ENCODE assay signal across 1 cellular context in the genomic region with DNA sequence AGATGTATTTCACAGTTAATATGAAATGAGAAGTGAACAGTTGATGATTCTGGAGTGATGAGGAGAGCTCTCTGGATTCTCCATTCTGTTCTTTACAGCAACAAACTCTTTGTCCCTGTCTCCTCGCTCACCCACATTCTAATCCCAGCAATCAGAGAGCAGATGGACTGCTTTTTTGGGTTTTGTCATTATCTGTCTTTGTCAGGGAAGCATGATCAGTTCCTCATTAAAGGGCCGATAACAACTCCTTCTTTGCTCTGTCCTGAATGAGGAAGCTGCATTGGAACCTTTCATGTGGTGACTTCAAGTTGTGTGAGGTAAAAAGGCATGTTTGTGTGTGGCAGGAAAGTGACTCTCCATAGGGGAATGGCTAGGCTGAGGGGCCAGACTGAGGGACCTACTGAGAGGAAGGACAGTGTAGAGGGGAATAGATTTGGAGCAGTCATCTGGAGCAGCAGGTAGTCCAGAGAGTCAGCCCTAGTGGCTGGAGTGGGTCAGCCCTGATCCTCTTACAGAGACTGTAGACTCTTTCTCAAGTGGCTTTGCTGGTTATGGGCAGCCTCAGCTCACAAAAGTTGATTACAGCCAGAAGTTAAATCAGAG.
A peak's percentile ranks its signal among the peaks of the same experiment; 100 is the strongest.
TF ChIP-seq lines count a peak whose summit lies in the region.

No MANE protein-coding gene starts in this region.

TF ChIP-seq in K562, 482 proteins besides CTCF, POLR2A, EP300 and RAD21 (continued from another document):
- TF ChIP-seq, protein P1, sequence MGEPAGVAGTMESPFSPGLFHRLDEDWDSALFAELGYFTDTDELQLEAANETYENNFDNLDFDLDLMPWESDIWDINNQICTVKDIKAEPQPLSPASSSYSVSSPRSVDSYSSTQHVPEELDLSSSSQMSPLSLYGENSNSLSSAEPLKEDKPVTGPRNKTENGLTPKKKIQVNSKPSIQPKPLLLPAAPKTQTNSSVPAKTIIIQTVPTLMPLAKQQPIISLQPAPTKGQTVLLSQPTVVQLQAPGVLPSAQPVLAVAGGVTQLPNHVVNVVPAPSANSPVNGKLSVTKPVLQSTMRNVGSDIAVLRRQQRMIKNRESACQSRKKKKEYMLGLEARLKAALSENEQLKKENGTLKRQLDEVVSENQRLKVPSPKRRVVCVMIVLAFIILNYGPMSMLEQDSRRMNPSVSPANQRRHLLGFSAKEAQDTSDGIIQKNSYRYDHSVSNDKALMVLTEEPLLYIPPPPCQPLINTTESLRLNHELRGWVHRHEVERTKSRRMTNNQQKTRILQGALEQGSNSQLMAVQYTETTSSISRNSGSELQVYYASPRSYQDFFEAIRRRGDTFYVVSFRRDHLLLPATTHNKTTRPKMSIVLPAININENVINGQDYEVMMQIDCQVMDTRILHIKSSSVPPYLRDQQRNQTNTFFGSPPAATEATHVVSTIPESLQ (CRISPR knock-in tag; IDR thresholded peaks at IDR 0.05): no peak
- TF ChIP-seq CTBP1 (IDR thresholded peaks at IDR 0.05; ENCODE audit: borderline replicate concordance): peak; percentile 50
- peak; percentile 68 for TF ChIP-seq TAL1 (IDR thresholded peaks at IDR 0.05)
- TF ChIP-seq PTRF (tag; IDR thresholded peaks at IDR 0.05): no peak
- peak; percentile 78; the same call in 1 of the 2 replicates for TF ChIP-seq SPI1 (IDR thresholded peaks at IDR 0.05; ENCODE audit: borderline replicate concordance, low read depth, low read length)
- no peak for TF ChIP-seq ZNF175 (CRISPR knock-in tag; IDR thresholded peaks at IDR 0.05; ENCODE audit: low read depth)
- TF ChIP-seq KDM1A (IDR thresholded peaks at IDR 0.05): 0 out of 4 replicates have a peak, but pooled peaks of 1 of the 2 experiments have one; percentile 9
- TF ChIP-seq ZNF766 (CRISPR knock-in tag; conservative IDR thresholded peaks at IDR 0.05): 0 out of 2 replicates have a peak, but pooled peaks have one; percentile 23
- no peak for TF ChIP-seq SMC3 (conservative IDR thresholded peaks at IDR 0.05; ENCODE audit: insufficient read depth, low read depth, low read length)
- no peak for TF ChIP-seq FOXK2 (conservative IDR thresholded peaks at IDR 0.05 in 1 of 2, IDR thresholded peaks at IDR 0.05 in 1 of 2; ENCODE audit: low read depth in 2 of 2)
- 0 out of 2 replicates have a peak, but pooled peaks have one; percentile 11 for TF ChIP-seq DPF2 (IDR thresholded peaks at IDR 0.05)
- peak; percentile 70 for TF ChIP-seq ARID1B (IDR thresholded peaks at IDR 0.05)
- peak; percentile 55 for TF ChIP-seq GATA2 (CRISPR knock-in tag; IDR thresholded peaks at IDR 0.05)
- TF ChIP-seq KLF16 (IDR thresholded peaks at IDR 0.05): 0 out of 2 replicates have a peak, but pooled peaks have one; percentile 30
- peak; percentile 73; the same call in 1 of the 2 replicates for TF ChIP-seq TEAD4 (IDR thresholded peaks at IDR 0.05; ENCODE audit: low read length)
- no peak for TF ChIP-seq TEAD4 (CRISPR knock-in tag; IDR thresholded peaks at IDR 0.05; ENCODE audit: borderline replicate concordance)
- TF ChIP-seq SMARCA4 (IDR thresholded peaks at IDR 0.05): 0 out of 2 replicates have a peak, but pooled peaks have one; percentile 21
- peak; percentile 32; the same call in 1 of the 2 replicates for TF ChIP-seq NCOR1 (IDR thresholded peaks at IDR 0.05)
- no peak for TF ChIP-seq SP2 (IDR thresholded peaks at IDR 0.05; ENCODE audit: extremely low read depth, low read depth, low read length, poor library complexity, severe bottlenecking)
- peak in 1 of 2 experiments; percentile 25; a peak in 1 of 4 replicates for TF ChIP-seq HDAC1 (IDR thresholded peaks at IDR 0.05)
- peak; percentile 62 for TF ChIP-seq TCF3 (CRISPR knock-in tag; IDR thresholded peaks at IDR 0.05)
- peak; percentile 60 for TF ChIP-seq MEIS2 (IDR thresholded peaks at IDR 0.05; ENCODE audit: partially characterized antibody)
- peak; percentile 47; the same call in 1 of the 2 replicates for TF ChIP-seq SMARCE1 (IDR thresholded peaks at IDR 0.05)
- TF ChIP-seq CBFA2T3 (IDR thresholded peaks at IDR 0.05): peak; percentile 76
- peak; percentile 57 for TF ChIP-seq CBFA2T2 (conservative IDR thresholded peaks at IDR 0.05)
- TF ChIP-seq PML (IDR thresholded peaks at IDR 0.05; ENCODE audit: low read length): peak; percentile 30; the same call in 1 of the 2 replicates
- TF ChIP-seq STAT5A (IDR thresholded peaks at IDR 0.05; ENCODE audit: borderline replicate concordance, low read length): no peak
- TF ChIP-seq MTA2 (IDR thresholded peaks at IDR 0.05; ENCODE audit: low read depth): peak; percentile 55; the same call in 1 of the 2 replicates
- peak; percentile 78 for TF ChIP-seq SOX6 (IDR thresholded peaks at IDR 0.05)
